Comparison of ENCODE assay signal across 9 cellular contexts in the genomic region with DNA sequence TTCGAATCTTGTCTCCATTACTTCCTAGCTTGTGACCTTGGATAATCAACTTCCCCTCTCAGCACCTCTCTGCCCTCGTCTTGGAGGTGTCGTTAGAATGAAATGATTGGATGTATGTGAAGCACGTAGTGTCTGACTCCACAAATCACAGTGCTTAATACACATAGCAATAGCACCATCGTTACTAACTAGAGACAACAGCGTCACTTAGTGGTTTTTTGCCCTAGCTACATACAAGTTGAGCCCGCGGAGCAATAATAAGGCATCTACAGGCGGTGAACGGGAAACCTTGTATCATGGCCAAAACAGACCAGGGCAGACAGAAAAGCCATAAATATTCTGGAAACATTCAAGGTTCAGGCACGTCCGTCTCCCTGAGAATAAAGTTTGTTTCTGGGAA.
DNase-seq lines count a peak whose midpoint lies in the region; ATAC-seq, FAIRE-seq and TF ChIP-seq lines count a peak whose summit lies in the region.
"Had no signal": no experiment of that assay in that cellular context is flagged by ENCODE, and none has a peak within 500 bp of the region (broad histone marks: within the 10 kb centered on the region; RNA-seq: fewer than 3 reads in every experiment).

No MANE protein-coding gene starts in this region.

- H3K79me2 ChIP-seq in K562 (ENCODE audit: control insufficient read depth, insufficient read depth, low read length) = no peaks in the 10 kb centered on the region
- no peaks in the 10 kb centered on the region for H3K79me2 ChIP-seq in neural progenitor cell (ENCODE audit: low read depth)

- TF ChIP-seq POLR2A in K562 (conservative IDR thresholded peaks at IDR 0.05) (no peak), tibial nerve (IDR thresholded peaks at IDR 0.05) (no peak)

- POLR2A ChIA-PET in K562 (lab: Yijun Ruan, JAX) = no interaction called here

- no peaks in the 10 kb centered on the region for H3K9me1 ChIP-seq in K562 (ENCODE audit: control insufficient read depth, insufficient read depth, low read length)

- peak; percentile 41 to 73 for TF ChIP-seq RAD21 in K562 (CRISPR knock-in tag; conservative IDR thresholded peaks at IDR 0.05 in 1 of 2, IDR thresholded peaks at IDR 0.05 in 1 of 2)

- H3K27me3 Mint-ChIP-seq in neural progenitor cell (ENCODE audit: insufficient read depth, low read depth) = peaks cover 2% of the 10 kb centered on the region

- no peak overlapping the region for H3K27ac Mint-ChIP-seq in neural progenitor cell

- H2AFZ ChIP-seq in K562 (ENCODE audit: low read depth, low read length) = no peak overlapping the region
- H2AFZ ChIP-seq in neural progenitor cell (replicated peaks) = no peak overlapping the region

- ATAC-seq in K562 (peak; percentile 99), psoas muscle (no peak), HG03045 (IDR thresholded peaks at IDR 0.05; ENCODE audit: unreplicated experiment) (no peak)

- peaks cover 5 to 19% of the 10 kb centered on the region in 2 experiments; a peak in 3 of 5 replicates for H3K27me3 ChIP-seq in K562 (ENCODE audit: control insufficient read depth in 2 of 2, insufficient read depth in 2 of 2, low read length in 2 of 2)
- H3K27me3 ChIP-seq in neural progenitor cell = peaks cover 63% of the 10 kb centered on the region
- H3K27me3 ChIP-seq in psoas muscle (ENCODE audit: insufficient read depth in 3 of 3, low read length in 2 of 3) = peaks cover 0 to 1% (median 0%) of the 10 kb centered on the region in 3 donors
- peaks cover 0 to 6% of the 10 kb centered on the region in 2 donors for H3K27me3 ChIP-seq in tibial nerve

- H3K4me3 ChIP-seq in K562 = no peak overlapping the region
- H3K4me3 ChIP-seq in neural progenitor cell = no peak overlapping the region
- H3K4me3 ChIP-seq in psoas muscle = no peak overlapping the region
- H3K4me3 ChIP-seq in tibial nerve = no peak overlapping the region

- no peak overlapping the region for H3K4me2 ChIP-seq in K562 (ENCODE audit: insufficient read depth, low read length)
- no peak overlapping the region for H3K4me2 ChIP-seq in neural progenitor cell

- no peaks in the 10 kb centered on the region for H3F3A ChIP-seq in neural progenitor cell (ENCODE audit: low read depth)

- TF ChIP-seq CTCF in GM13976 (IDR thresholded peaks at IDR 0.05; ENCODE audit: borderline replicate concordance, control extremely low read depth, extremely low read depth, insufficient read depth, missing control alignments) = peak; percentile 12
- peak; percentile 73 to 80 (median 80) for TF ChIP-seq CTCF in K562 (IDR thresholded peaks at IDR 0.05 in 2 of 3, conservative IDR thresholded peaks at IDR 0.05 in 1 of 3; ENCODE audit: insufficient read depth in 2 of 3, low read depth in 1 of 3, low read length in 3 of 3)
- peak; percentile 63 for TF ChIP-seq CTCF in neural progenitor cell (IDR thresholded peaks at IDR 0.05)
- no peak for TF ChIP-seq CTCF in psoas muscle (IDR thresholded peaks at IDR 0.05)
- TF ChIP-seq CTCF in tibial nerve (IDR thresholded peaks at IDR 0.05) = peak in 1 of 5 experiments; percentile 28

- CTCF ChIA-PET in K562 (lab: Yijun Ruan, JAX; ENCODE audit: low intra/inter-chr PET ratio) = interaction anchor here (1.2 to 1.8 kb wide), 2 partner anchors 37 to 253 kb away, joined by 6 to 8 read pairs; no protein-coding TSS in a partner anchor

- H3K36me3 ChIP-seq in K562 (ENCODE audit: control insufficient read depth, insufficient read depth, low read length) (no peaks in the 10 kb centered on the region), neural progenitor cell (no peaks in the 10 kb centered on the region), psoas muscle (ENCODE audit: insufficient read depth in 1 of 2, low read depth in 1 of 2) (no peaks in the 10 kb centered on the region), tibial nerve (no peaks in the 10 kb centered on the region)

- no peaks in the 10 kb centered on the region for H3K4me1 Mint-ChIP-seq in neural progenitor cell

- no peak overlapping the region for H3K4me3 Mint-ChIP-seq in neural progenitor cell

- 2% methylated on average over 12 of the region's 12 CpGs for WGBS in K562 (ENCODE audit: insufficient coverage, low coverage, missing lambda C conversion rate)
- 27 to 39% (median 29%) methylated on average over 12 of the region's 12 CpGs for WGBS in psoas muscle, 3 donors
- WGBS in tibial nerve, 2 donors = 29 to 32% methylated on average over 12 of the region's 12 CpGs

- H3K4me1 ChIP-seq in K562 (replicated peaks in 1 of 2; ENCODE audit: control insufficient read depth in 2 of 2, insufficient read depth in 2 of 2, low read length in 2 of 2) (no peaks in the 10 kb centered on the region), neural progenitor cell (no peaks in the 10 kb centered on the region), psoas muscle (no peaks in the 10 kb centered on the region), tibial nerve (no peaks in the 10 kb centered on the region)

- DNase-seq in GM13976 (ENCODE audit: low spot score) = peak; percentile 42
- peak; percentile 40 for DNase-seq in NCI-H460 (ENCODE audit: extremely low read depth, low read depth)
- peak; percentile 31 to 62 (median 43) for DNase-seq in K562 (ENCODE audit: extremely low read depth in 1 of 4, low spot score in 3 of 4)
- DNase-seq in neural progenitor cell (ENCODE audit: low spot score) = peak; percentile 70
- no peak for DNase-seq in KG1 (lab: John Stamatoyannopoulos, UW)
- no peak for DNase-seq in psoas muscle
- DNase-seq in tibial nerve (ENCODE audit: low spot score in 2 of 2) = no peak
- DNase-seq: activated effector memory CD4-positive, alpha-beta T cell treated with anti-CD3 and anti-CD28 coated beads, Interleukin-2, amount 50 U/mL, for 16 hours had no signal

- in situ Hi-C loops in GM13976 (cut with MboI; ENCODE audit: low sequenced_read_pairs, unreplicated experiment) = no loop called here
- in situ Hi-C loops in K562 (cut with MboI) = no loop called here

- no peaks in the 10 kb centered on the region for H3K9me3 Mint-ChIP-seq in neural progenitor cell

- H3K36me3 Mint-ChIP-seq in neural progenitor cell = no peaks in the 10 kb centered on the region

- H3K9ac ChIP-seq in K562 (ENCODE audit: insufficient read depth in 1 of 2, low read depth in 2 of 2, low read length in 2 of 2) (no peak overlapping the region), neural progenitor cell (no peak overlapping the region)

- no peaks in the 10 kb centered on the region; the same call in 1 of the 2 replicates for H4K20me1 ChIP-seq in K562 (replicated peaks; ENCODE audit: control insufficient read depth, insufficient read depth, low read length)
- no peaks in the 10 kb centered on the region for H4K20me1 ChIP-seq in neural progenitor cell (ENCODE audit: low read depth)

- no TSS peak for BruUV-seq in K562 (replicated peaks; lab: Mats Ljungman, UMichigan)

- H3K9me3 ChIP-seq in K562 (replicated peaks; ENCODE audit: control insufficient read depth, insufficient read depth, low read depth, low read length) (no peaks in the 10 kb centered on the region), neural progenitor cell (ENCODE audit: low read depth) (no peaks in the 10 kb centered on the region), psoas muscle (no peaks in the 10 kb centered on the region), tibial nerve (no peaks in the 10 kb centered on the region)

- peak; percentile 95 for FAIRE-seq in K562 (lab: Jason Lieb, UNC)

- TF ChIP-seq EP300 in K562 (IDR thresholded peaks at IDR 0.05; ENCODE audit: low read length) = no peak
- TF ChIP-seq EP300 in tibial nerve (IDR thresholded peaks at IDR 0.05) = no peak

- H3K27ac ChIP-seq in K562 (ENCODE audit: extremely low read depth, low read depth, low read length) (no peak overlapping the region), neural progenitor cell (no peak overlapping the region), psoas muscle (no peak overlapping the region), tibial nerve (no peak overlapping the region)

- intact Hi-C loops in K562 (cut with micrococcal nuclease) (loop anchor here (2.0 kb wide), 1 partner anchor 37 kb away; no protein-coding TSS in a partner anchor), psoas muscle (cut with DNase I) (no loop called here)

TF ChIP-seq in K562, 482 proteins besides CTCF, POLR2A, EP300 and RAD21 (continues in another document):
- TF ChIP-seq RFX5 (IDR thresholded peaks at IDR 0.05; ENCODE audit: low read depth, low read length) (no peak), SMAD3 (CRISPR knock-in tag; conservative IDR thresholded peaks at IDR 0.05) (no peak), ESRRA (IDR thresholded peaks at IDR 0.05; ENCODE audit: borderline replicate concordance, low read depth) (peak; percentile 25; the same call in 1 of the 2 replicates), PHF21A (IDR thresholded peaks at IDR 0.05; ENCODE audit: borderline replicate concordance, low read depth) (peak; percentile 69; the same call in 1 of the 2 replicates), ZNF165 (CRISPR knock-in tag; IDR thresholded peaks at IDR 0.05; ENCODE audit: borderline replicate concordance) (no peak), CREM (IDR thresholded peaks at IDR 0.05; ENCODE audit: low read depth) (0 out of 2 replicates have a peak, but pooled peaks have one; percentile 24), KDM5B (IDR thresholded peaks at IDR 0.05; ENCODE audit: insufficient replicate concordance, low read depth, low read length) (no peak), RFX1 (IDR thresholded peaks at IDR 0.05) (no peak), FOXK2 (conservative IDR thresholded peaks at IDR 0.05 in 1 of 2, IDR thresholded peaks at IDR 0.05 in 1 of 2; ENCODE audit: low read depth in 2 of 2) (0 out of 4 replicates have a peak, but pooled peaks of 1 of the 2 experiments have one; percentile 15), RB1 (IDR thresholded peaks at IDR 0.05; ENCODE audit: low read depth) (peak; percentile 34; the same call in 1 of the 2 replicates), GATAD2B (IDR thresholded peaks at IDR 0.05; ENCODE audit: borderline replicate concordance) (no peak), SMC3 (conservative IDR thresholded peaks at IDR 0.05; ENCODE audit: insufficient read depth, low read depth, low read length) (peak; percentile 48), CC2D1A (IDR thresholded peaks at IDR 0.05) (no peak)
- TF ChIP-seq, protein P1, sequence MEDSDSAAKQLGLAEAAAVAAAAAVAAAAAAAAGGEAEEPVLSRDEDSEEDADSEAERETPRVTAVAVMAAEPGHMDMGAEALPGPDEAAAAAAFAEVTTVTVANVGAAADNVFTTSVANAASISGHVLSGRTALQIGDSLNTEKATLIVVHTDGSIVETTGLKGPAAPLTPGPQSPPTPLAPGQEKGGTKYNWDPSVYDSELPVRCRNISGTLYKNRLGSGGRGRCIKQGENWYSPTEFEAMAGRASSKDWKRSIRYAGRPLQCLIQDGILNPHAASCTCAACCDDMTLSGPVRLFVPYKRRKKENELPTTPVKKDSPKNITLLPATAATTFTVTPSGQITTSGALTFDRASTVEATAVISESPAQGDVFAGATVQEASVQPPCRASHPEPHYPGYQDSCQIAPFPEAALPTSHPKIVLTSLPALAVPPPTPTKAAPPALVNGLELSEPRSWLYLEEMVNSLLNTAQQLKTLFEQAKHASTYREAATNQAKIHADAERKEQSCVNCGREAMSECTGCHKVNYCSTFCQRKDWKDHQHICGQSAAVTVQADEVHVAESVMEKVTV (CRISPR knock-in tag; IDR thresholded peaks at IDR 0.05) = peak; percentile 37; the same call in 1 of the 2 replicates

Comparison
In these comparisons a context has a peak if more than half of its experiments do, and no peak if none do; other contexts are left out.
1. DNase-seq: peak in GM13976 (single experiment), NCI-H460 (single experiment), K562 (4 of 4) and neural progenitor cell (single experiment); none in KG1 (single experiment), psoas muscle (0 of 2) and tibial nerve (0 of 2).